In the genomic region with DNA sequence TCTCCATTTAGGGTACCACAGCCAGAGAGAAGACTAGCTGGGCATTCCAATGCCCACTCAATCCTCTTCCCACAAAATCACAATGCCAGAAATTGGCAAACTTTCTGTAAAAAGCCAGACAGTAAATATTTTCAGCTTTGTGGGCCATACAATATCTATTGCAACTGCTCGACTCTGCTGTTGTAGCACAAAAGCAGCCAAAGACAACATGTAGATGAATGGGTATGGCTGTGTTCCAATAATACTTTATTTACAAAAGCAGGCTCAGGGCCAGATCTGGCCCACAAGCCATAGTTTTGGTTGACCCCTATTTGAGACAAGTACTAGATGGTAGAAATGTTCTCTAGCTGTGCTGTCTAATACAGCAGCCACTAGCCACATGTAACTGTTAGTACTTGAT, we compare ENCODE assay signal across 18 cellular contexts.
DNase-seq lines count a peak whose midpoint lies in the region; ATAC-seq, FAIRE-seq and TF ChIP-seq lines count a peak whose summit lies in the region.
"Had no signal": no experiment of that assay in that cellular context is flagged by ENCODE, and none has a peak within 500 bp of the region (broad histone marks: within the 10 kb centered on the region; RNA-seq: fewer than 3 reads in every experiment).

No MANE protein-coding gene starts in this region.

- H3K27me3 ChIP-seq in RWPE2 (ENCODE audit: insufficient read depth, poor library complexity, severe bottlenecking) (no peaks in the 10 kb centered on the region), MM.1S (replicated peaks; ENCODE audit: insufficient read depth, low read length) (no peaks in the 10 kb centered on the region)
- H3K27me3 ChIP-seq: BLaER1, esophagus squamous epithelium, neural progenitor cell had no signal

- intact Hi-C loops in kidney (cut with DNase I), result no loop called here

- H3K4me3 ChIP-seq in RWPE2 (ENCODE audit: severe bottlenecking) (no peak overlapping the region), fibroblast of mammary gland (ENCODE audit: control insufficient read depth, low read depth, low read length) (no peak overlapping the region), kidney (ENCODE audit: low read length in 2 of 2) (no peak overlapping the region), MM.1S (ENCODE audit: low read length) (no peak overlapping the region)
- H3K4me3 ChIP-seq: BLaER1, esophagus squamous epithelium, neural progenitor cell had no signal

- H3K4me2 ChIP-seq in MM.1S (ENCODE audit: low read depth, low read length), result no peak overlapping the region
- H3K4me2 ChIP-seq: BLaER1, neural progenitor cell had no signal

- H3K27ac ChIP-seq in RWPE2 (ENCODE audit: poor library complexity, severe bottlenecking) (no peak overlapping the region), kidney (ENCODE audit: low read depth in 2 of 2, low read length in 2 of 2) (no peak overlapping the region), MM.1S (ENCODE audit: low read length) (no peak overlapping the region)
- H3K27ac ChIP-seq: BLaER1, esophagus squamous epithelium, neural progenitor cell had no signal

- H3K79me2 ChIP-seq in MM.1S (ENCODE audit: low read length), result no peaks in the 10 kb centered on the region

- H4K20me1 ChIP-seq in MM.1S (ENCODE audit: insufficient read depth, low read length), result no peaks in the 10 kb centered on the region
- H4K20me1 ChIP-seq: BLaER1 had no signal

- no peak for FAIRE-seq in kidney (lab: Jason Lieb, UNC)
- FAIRE-seq: bronchial epithelial cell had no signal

- TF ChIP-seq CTCF in RWPE2 (IDR thresholded peaks at IDR 0.05; ENCODE audit: poor library complexity, severe bottlenecking) (no peak), fibroblast of mammary gland (conservative IDR thresholded peaks at IDR 0.05; ENCODE audit: control insufficient read depth, insufficient read depth, low read depth, low read length) (no peak), kidney (IDR thresholded peaks at IDR 0.05; ENCODE audit: borderline replicate concordance, extremely low read depth, insufficient read depth) (no peak), MM.1S (IDR thresholded peaks at IDR 0.05; ENCODE audit: low read length) (no peak)

- peak; percentile 15 for DNase-seq in NCI-H1105 treated with DMSO at 0.1 percent for 48 hours (lab: John Stamatoyannopoulos, UW)
- DNase-seq in NCI-H1105 (lab: John Stamatoyannopoulos, UW), result no peak
- no peak for DNase-seq in RWPE2 (ENCODE audit: low spot score)
- DNase-seq in fibroblast of mammary gland (ENCODE audit: low read depth), result peak; percentile 27
- DNase-seq in stromal cell of bone marrow (ENCODE audit: low read depth), result peak; percentile 50
- no peak for DNase-seq in cerebellum (ENCODE audit: low spot score)
- no peak for DNase-seq in kidney
- no peak for DNase-seq in MM.1S
- DNase-seq: 8988T; activated CD4-positive, CD25-positive, alpha-beta regulatory T cell treated with anti-CD3 and anti-CD28 coated beads, Interleukin-2, amount 50 U/mL, for 72 hours; activated naive CD4-positive, alpha-beta T cell; DMS153; esophagus squamous epithelium; stimulated activated naive CD8-positive, alpha-beta T cell treated with anti-CD3 and anti-CD28 coated beads, Interleukin-15, Interleukin-2, amounts not matched to agents 100 U/mL and 50 U/mL, for 24 hours; T1000 had no signal

- H3F3A ChIP-seq in MM.1S (ENCODE audit: insufficient read depth, low read length), result no peaks in the 10 kb centered on the region

- H2AFZ ChIP-seq in MM.1S (ENCODE audit: low read length), result no peak overlapping the region
- H2AFZ ChIP-seq: neural progenitor cell had no signal

- H3K9me3 ChIP-seq in RWPE2 (ENCODE audit: severe bottlenecking) (peaks cover 2% of the 10 kb centered on the region), kidney (ENCODE audit: control insufficient read depth in 1 of 2, low read length in 2 of 2) (no peaks in the 10 kb centered on the region), MM.1S (replicated peaks; ENCODE audit: insufficient read depth, low read length) (no peaks in the 10 kb centered on the region)
- H3K9me3 ChIP-seq: BLaER1, esophagus squamous epithelium had no signal

- H3K9me2 ChIP-seq in MM.1S (replicated peaks; ENCODE audit: insufficient read depth, low read length), result no peaks in the 10 kb centered on the region

- H3K36me3 ChIP-seq in RWPE2 (ENCODE audit: low read depth) (no peaks in the 10 kb centered on the region), kidney (ENCODE audit: control insufficient read depth in 1 of 2, insufficient read depth in 2 of 2, low read length in 2 of 2) (no peaks in the 10 kb centered on the region), MM.1S (replicated peaks; ENCODE audit: insufficient read depth, low read length) (no peaks in the 10 kb centered on the region)
- H3K36me3 ChIP-seq: BLaER1, esophagus squamous epithelium, neural progenitor cell had no signal

- H3K4me1 ChIP-seq in RWPE2 (ENCODE audit: insufficient read depth, poor library complexity, severe bottlenecking) (peaks cover 16% of the 10 kb centered on the region), kidney (ENCODE audit: control insufficient read depth in 1 of 2, insufficient read depth in 1 of 2, low read depth in 1 of 2, low read length in 2 of 2) (no peaks in the 10 kb centered on the region), MM.1S (ENCODE audit: low read length) (no peaks in the 10 kb centered on the region)
- H3K4me1 ChIP-seq: BLaER1, neural progenitor cell had no signal

- H3K9ac ChIP-seq in kidney (ENCODE audit: low read length in 2 of 2) (no peak overlapping the region), MM.1S (ENCODE audit: low read length) (no peak overlapping the region)
- H3K9ac ChIP-seq: BLaER1, neural progenitor cell had no signal

- peak; percentile 35; the same call in 1 of the 3 replicates for ATAC-seq in RWPE2 (ENCODE audit: low read depth)
- ATAC-seq: stimulated activated naive CD8-positive, alpha-beta T cell treated with anti-CD3 and anti-CD28 coated beads, Interleukin-15, Interleukin-2, amounts not matched to agents 100 U/mL and 50 U/mL, for 24 hours had no signal

Comparison
In these comparisons a context has a peak if more than half of its experiments do, and no peak if none do; other contexts are left out.
1. DNase-seq: peak in NCI-H1105 treated with DMSO at 0.1 percent for 48 hours (single experiment), fibroblast of mammary gland (single experiment) and stromal cell of bone marrow (single experiment); none in NCI-H1105 (single experiment), RWPE2 (single experiment), cerebellum (single experiment), kidney (single experiment) and MM.1S (single experiment).